In the genomic region with DNA sequence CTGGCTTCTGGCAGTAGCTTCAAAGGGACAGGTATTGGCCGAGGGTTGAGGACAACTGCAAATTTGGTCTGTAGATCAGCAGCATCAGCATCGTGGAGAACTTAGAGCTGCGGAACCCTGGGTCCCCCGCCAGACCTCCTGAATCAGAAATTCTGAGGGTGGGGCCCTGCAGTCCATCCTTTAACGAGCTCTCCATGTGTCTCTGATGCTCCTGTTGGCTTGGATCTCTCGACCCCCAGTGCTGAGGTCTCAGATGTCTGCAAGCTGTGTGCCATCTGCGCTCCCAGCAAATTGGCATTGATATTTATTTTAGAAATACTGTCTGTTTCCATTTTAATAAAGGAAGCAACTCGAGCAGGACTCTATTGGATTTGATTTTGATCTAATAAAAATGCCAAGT, we compare ENCODE assay signal across 21 cellular contexts.
DNase-seq lines count a peak whose midpoint lies in the region.
"Had no signal": no experiment of that assay in that cellular context is flagged by ENCODE, and none has a peak within 500 bp of the region (broad histone marks: within the 10 kb centered on the region; RNA-seq: fewer than 3 reads in every experiment).

No MANE protein-coding gene starts in this region.

- no peaks in the 10 kb centered on the region for H3K36me3 Mint-ChIP-seq in activated CD4-positive, alpha-beta T cell treated with anti-CD3 and anti-CD28 coated beads, Interleukin-2, amount 10 ng/mL, durations not matched to agents 24 days and 14 days (ENCODE audit: low read depth)
- H3K36me3 Mint-ChIP-seq: CD4-positive, CD25-positive, alpha-beta regulatory T cell; CD8-positive, alpha-beta T cell had no signal

- H3K27ac ChIP-seq in neuronal stem cell (replicated peaks; ENCODE audit: low read length) = no peak overlapping the region
- H3K27ac ChIP-seq: 22Rv1, BLaER1, C4-2B had no signal

- peak overlapping the region; percentile 48 for H3K18ac ChIP-seq in neuronal stem cell (ENCODE audit: low read length)

- H3K4ac ChIP-seq in neuronal stem cell (ENCODE audit: low read length) = no peak overlapping the region

- H3K27me3 ChIP-seq in neuronal stem cell (ENCODE audit: control insufficient read depth in 3 of 3, insufficient read depth in 3 of 3, low read depth in 1 of 3, low read length in 3 of 3) = peaks cover 0 to 7% (median 3%) of the 10 kb centered on the region in 3 experiments
- H3K27me3 ChIP-seq: BLaER1 had no signal

- no peak overlapping the region for H3K4me3 ChIP-seq in neuronal stem cell (ENCODE audit: low read length in 2 of 2)
- H3K4me3 ChIP-seq: BLaER1, GM12878, GM23338 had no signal

- H3K36me3 ChIP-seq in neuronal stem cell (replicated peaks in 1 of 2; ENCODE audit: control insufficient read depth in 2 of 2, insufficient read depth in 2 of 2, low read length in 2 of 2) = no peaks in the 10 kb centered on the region
- H3K36me3 ChIP-seq: BLaER1 had no signal

- no peak overlapping the region for H2AK5ac ChIP-seq in neuronal stem cell (ENCODE audit: low read depth, low read length)

- H3K4me1 ChIP-seq in neuronal stem cell (ENCODE audit: control insufficient read depth in 2 of 2, insufficient read depth in 1 of 2, low read depth in 1 of 2, low read length in 2 of 2) = peaks cover 0 to 2% of the 10 kb centered on the region in 2 donors
- H3K4me1 ChIP-seq: BLaER1, Caco-2 had no signal

- H4K8ac ChIP-seq in neuronal stem cell (ENCODE audit: low read depth, low read length) = no peak overlapping the region

- H3K9ac ChIP-seq in neuronal stem cell (ENCODE audit: low read depth, low read length, poor library complexity) = no peak overlapping the region
- H3K9ac ChIP-seq: BLaER1 had no signal

- H3K9me3 Mint-ChIP-seq in activated CD4-positive, alpha-beta T cell treated with anti-CD3 and anti-CD28 coated beads, Interleukin-2, amount 10 ng/mL, durations not matched to agents 24 days and 14 days = no peaks in the 10 kb centered on the region
- H3K9me3 Mint-ChIP-seq: GM23338, H9 had no signal

- peaks cover 2% of the 10 kb centered on the region for H3K4me1 Mint-ChIP-seq in activated CD4-positive, alpha-beta T cell treated with anti-CD3 and anti-CD28 coated beads, Interleukin-2, amount 10 ng/mL, durations not matched to agents 24 days and 14 days
- H3K4me1 Mint-ChIP-seq: B cell had no signal

- intact Hi-C loops in activated CD4-positive, alpha-beta T cell treated with anti-CD3 and anti-CD28 coated beads, Interleukin-2, amount 10 ng/mL, durations not matched to agents 24 days and 14 days (cut with micrococcal nuclease) = no loop called here

- no peak overlapping the region for H2BK5ac ChIP-seq in neuronal stem cell (ENCODE audit: low read length)

- no peak overlapping the region for H2AFZ ChIP-seq in neuronal stem cell (ENCODE audit: low read length)
- H2AFZ ChIP-seq: GM23338 had no signal

- no peak overlapping the region for H2BK120ac ChIP-seq in neuronal stem cell (ENCODE audit: low read depth, low read length)

- no CpG with 5 or more reads among the region's 8 CpGs for WGBS in neuronal stem cell (ENCODE audit: extremely low coverage in 2 of 2, insufficient read length in 2 of 2, insufficient replicate concordance in 1 of 2), 2 donors

- no peak overlapping the region for H2BK15ac ChIP-seq in neuronal stem cell (ENCODE audit: low read length)

- H3K79me1 ChIP-seq in neuronal stem cell (ENCODE audit: low read depth, low read length) = no peaks in the 10 kb centered on the region

- no peak overlapping the region for H3K4me3 Mint-ChIP-seq in activated CD4-positive, alpha-beta T cell treated with anti-CD3 and anti-CD28 coated beads, Interleukin-2, amount 10 ng/mL, durations not matched to agents 24 days and 14 days
- H3K4me3 Mint-ChIP-seq: B cell; CD4-positive, CD25-positive, alpha-beta regulatory T cell; CD8-positive, alpha-beta T cell; GM23338; H9 had no signal

- no peak overlapping the region for H3K14ac ChIP-seq in neuronal stem cell (ENCODE audit: low read length)

- H3K27ac Mint-ChIP-seq in activated CD4-positive, alpha-beta T cell treated with anti-CD3 and anti-CD28 coated beads, Interleukin-2, amount 10 ng/mL, durations not matched to agents 24 days and 14 days = no peak overlapping the region
- H3K27ac Mint-ChIP-seq: B cell; CD4-positive, CD25-positive, alpha-beta regulatory T cell; CD8-positive, alpha-beta T cell; GM23338; H9 had no signal

- H3K4me2 ChIP-seq in neuronal stem cell (ENCODE audit: insufficient read depth, low read length, poor library complexity, severe bottlenecking) = no peak overlapping the region
- H3K4me2 ChIP-seq: BLaER1, GM23338 had no signal

- no peak overlapping the region for H3K23ac ChIP-seq in neuronal stem cell (ENCODE audit: low read depth, low read length, poor library complexity)

- peaks cover 4% of the 10 kb centered on the region for H3K27me3 Mint-ChIP-seq in activated CD4-positive, alpha-beta T cell treated with anti-CD3 and anti-CD28 coated beads, Interleukin-2, amount 10 ng/mL, durations not matched to agents 24 days and 14 days

- DNase-seq in DMS 273 (lab: John Stamatoyannopoulos, UW; ENCODE audit: unreplicated experiment) (peak; percentile 67), DMS 273 treated with DMSO at 0.1 percent for 48 hours (lab: John Stamatoyannopoulos, UW) (no peak), NCI-H1694 treated with DMSO at 0.1 percent for 48 hours (lab: John Stamatoyannopoulos, UW) (peak; percentile 86), NCI-H69 (lab: John Stamatoyannopoulos, UW) (peak; percentile 16), neuronal stem cell (ENCODE audit: low spot score) (no peak), pons (ENCODE audit: low spot score) (no peak), NCI-H1105 treated with DMSO at 0.1 percent for 48 hours (lab: John Stamatoyannopoulos, UW) (no peak)
- no peak for DNase-seq in activated CD4-positive, alpha-beta T cell treated with anti-CD3 and anti-CD28 coated beads, Interleukin-2, amount 10 ng/mL, durations not matched to agents 24 days and 14 days
- DNase-seq: Caco-2; CD4-positive, CD25-positive, alpha-beta regulatory T cell; CD8-positive, alpha-beta T cell; DMS153; DND-41; GDM1; H9 had no signal

- no peak overlapping the region for H4K91ac ChIP-seq in neuronal stem cell (ENCODE audit: low read depth, low read length, poor library complexity)

- no peak overlapping the region for H2BK12ac ChIP-seq in neuronal stem cell (ENCODE audit: low read length)

- no peaks in the 10 kb centered on the region for H3K9me3 ChIP-seq in neuronal stem cell (replicated peaks in 1 of 2; ENCODE audit: control insufficient read depth in 2 of 2, insufficient read depth in 1 of 2, low read depth in 1 of 2, low read length in 2 of 2)
- H3K9me3 ChIP-seq: BLaER1, Caco-2 had no signal

Comparison
In these comparisons a context has a peak if more than half of its experiments do, and no peak if none do; other contexts are left out.
1. DNase-seq: peak in DMS 273 (single experiment), NCI-H1694 treated with DMSO at 0.1 percent for 48 hours (single experiment) and NCI-H69 (single experiment); none in DMS 273 treated with DMSO at 0.1 percent for 48 hours (single experiment), neuronal stem cell (single experiment), pons (single experiment), NCI-H1105 treated with DMSO at 0.1 percent for 48 hours (single experiment) and activated CD4-positive, alpha-beta T cell treated with anti-CD3 and anti-CD28 coated beads, Interleukin-2, amount 10 ng/mL, durations not matched to agents 24 days and 14 days (single experiment).